In the genomic region with DNA sequence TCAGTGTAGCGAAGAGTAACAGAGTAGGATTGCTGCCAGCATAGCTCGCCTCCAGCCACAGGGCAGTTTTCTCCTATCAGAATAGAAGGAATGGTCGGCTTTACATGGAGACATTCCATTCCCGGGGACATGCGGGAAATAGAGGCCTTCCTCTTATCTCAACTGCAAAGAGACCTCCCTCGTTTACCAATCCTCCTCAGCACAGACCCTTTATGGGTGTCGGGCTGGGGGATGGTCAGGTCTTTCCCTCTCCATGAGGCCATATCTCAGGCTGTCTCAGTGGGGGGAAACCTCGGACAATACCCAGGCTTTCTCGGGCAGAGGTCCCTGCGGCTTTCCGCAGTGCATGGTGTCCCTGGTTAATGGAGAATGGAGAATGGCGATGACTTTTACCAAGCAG, we compare ENCODE assay signal across 28 cellular contexts.
"Had no signal": no experiment of that assay in that cellular context is flagged by ENCODE, and none has a peak within 500 bp of the region (broad histone marks: within the 10 kb centered on the region; RNA-seq: fewer than 3 reads in every experiment).

No MANE protein-coding gene starts in this region.

- H3K9me2 ChIP-seq: SK-N-SH had no signal

- H3K27me3 ChIP-seq: body of pancreas, Peyer's patch, SJSA1 had no signal

- H3K9me3 ChIP-seq: adrenal gland, body of pancreas, breast epithelium, Peyer's patch, SJSA1, SK-N-SH had no signal

- H3K4me1 ChIP-seq: adrenal gland, body of pancreas, breast epithelium, Peyer's patch had no signal

- H3K4me2 ChIP-seq: KMS-11, SK-N-SH had no signal

- H3K36me3 ChIP-seq: adrenal gland, breast epithelium, Peyer's patch, SJSA1 had no signal

- ATAC-seq: activated naive CD4-positive, alpha-beta T cell treated with anti-CD3 and anti-CD28 coated beads, Interleukin-2, amount 50 U/mL, for 72 hours; body of pancreas; PC-3 had no signal

- H3K9ac ChIP-seq: KMS-11, SK-N-SH had no signal

- H3K4me3 ChIP-seq: adrenal gland, body of pancreas, breast epithelium, Peyer's patch, SJSA1 had no signal

- DNase-seq: activated B cell treated with CpG ODN at 0.5 μM for 24 hours; activated CD4-positive, alpha-beta memory T cell treated with anti-CD3 and anti-CD28 coated beads for 36 hours; activated CD4-positive, alpha-beta T cell treated with anti-CD3 and anti-CD28 coated beads for 4 hours; activated CD4-positive, alpha-beta T cell treated with anti-CD3 and anti-CD28 coated beads, Interleukin-2, amount 50 U/mL, for 1 hour; activated CD4-positive, CD25-positive, alpha-beta regulatory T cell treated with anti-CD3 and anti-CD28 coated beads, Interleukin-2, amount 50 U/mL, for 72 hours; activated CD8-positive, alpha-beta memory T cell treated with anti-CD3 and anti-CD28 coated beads, Interleukin-2, amount 50 U/mL, for 48 hours; activated gamma-delta T cell; activated naive CD4-positive, alpha-beta T cell treated with Interleukin-2 at 50 U/mL for 16 hours; activated T-cell treated with anti-CD3 and anti-CD28 coated beads, Interleukin-2, amount 50 U/mL, for 48 hours; adrenal gland; body of pancreas; MM.1S; MV-4-11; NCI-H1092; NCI-H1436 treated with DMSO at 0.1 percent for 48 hours; NCI-H1694 treated with DMSO at 0.1 percent for 48 hours; NCI-H2029; NCI-H345; NCI-H524 treated with DMSO at 0.1 percent for 48 hours; PC-3; Peyer's patch; RPMI8226; SHP77 treated with DMSO at 0.1 percent for 48 hours; SK-N-SH had no signal

- H3K27ac ChIP-seq: adrenal gland, body of pancreas, breast epithelium, KMS-11, Peyer's patch, SJSA1 had no signal
